Comparison of ENCODE assay signal across 20 cellular contexts in the genomic region with DNA sequence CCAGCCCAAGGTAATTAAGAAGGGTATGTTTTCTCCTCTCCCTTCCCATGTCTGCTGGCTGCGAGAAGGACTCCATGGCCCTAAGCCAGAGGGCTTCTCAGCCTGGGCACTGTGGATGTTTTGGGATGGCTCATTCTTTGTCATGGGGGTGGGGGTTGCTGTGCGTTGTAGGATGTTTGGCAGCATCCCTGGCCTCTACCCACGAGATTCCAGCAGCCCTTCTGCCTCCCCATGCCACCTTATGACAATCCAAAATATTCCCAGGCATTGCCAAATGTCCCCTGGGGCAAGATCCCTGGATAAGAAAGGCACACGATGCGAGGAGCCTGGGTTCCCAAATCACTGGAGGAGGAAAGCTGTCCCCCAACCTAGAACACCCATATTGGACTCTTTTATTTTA. TPM values are rescaled to one million over a fixed set of nuclear protein-coding genes. Genes with fewer than 3 reads are reported as not detected.
A peak's percentile ranks its signal among the peaks of the same experiment; 100 is the strongest.
DNase-seq lines count a peak whose midpoint lies in the region; ATAC-seq lines count a peak whose summit lies in the region.
"Had no signal": no experiment of that assay in that cellular context is flagged by ENCODE, and none has a peak within 500 bp of the region (broad histone marks: within the 10 kb centered on the region; RNA-seq: fewer than 3 reads in every experiment).

No MANE protein-coding gene starts in this region.

- no peak overlapping the region for H3K9ac ChIP-seq in GM23248
- no peak overlapping the region for H3K9ac ChIP-seq in trophoblast cell (ENCODE audit: low read length)
- H3K9ac ChIP-seq: BLaER1 had no signal

- H3K79me1 ChIP-seq in trophoblast cell (ENCODE audit: low read length) = peaks cover 13% of the 10 kb centered on the region

- no peak overlapping the region for H2AK5ac ChIP-seq in trophoblast cell (ENCODE audit: low read length)

- no peaks in the 10 kb centered on the region for H3K79me2 ChIP-seq in GM23248 (ENCODE audit: insufficient read depth)
- H3K79me2 ChIP-seq in trophoblast cell (ENCODE audit: control insufficient read depth, insufficient read depth, low read length, poor library complexity) = peaks cover 2% of the 10 kb centered on the region

- H4K8ac ChIP-seq in trophoblast cell (ENCODE audit: low read depth, low read length) = no peak overlapping the region

- no peak overlapping the region for H4K91ac ChIP-seq in trophoblast cell (ENCODE audit: low read depth, low read length)

- H3K27me3 ChIP-seq in GM23248 (replicated peaks; ENCODE audit: insufficient read depth) (peaks cover 6% of the 10 kb centered on the region; the same call in 1 of the 2 replicates), MG63 (no peaks in the 10 kb centered on the region), trophoblast cell (ENCODE audit: insufficient read depth, low read length) (no peaks in the 10 kb centered on the region)
- H3K27me3 ChIP-seq: BLaER1 had no signal

- ATAC-seq in GM19023 (IDR thresholded peaks at IDR 0.05; ENCODE audit: unreplicated experiment) (no peak), GM21381 (IDR thresholded peaks at IDR 0.05; ENCODE audit: unreplicated experiment) (no peak), HG03135 (IDR thresholded peaks at IDR 0.05; ENCODE audit: unreplicated experiment) (no peak)
- ATAC-seq: CD8-positive, alpha-beta T cell; GM12878 had no signal

- no peak overlapping the region for H3K14ac ChIP-seq in trophoblast cell (ENCODE audit: low read length)

- 32 to 33% methylated on average over 5 of the region's 5 CpGs for WGBS in GM23248 (ENCODE audit: low coverage in 1 of 2, low lambda C conversion rate in 2 of 2, missing lambda C conversion rate in 2 of 2), 2 experiments
- no CpG with 5 or more reads among the region's 5 CpGs for WGBS in trophoblast cell (ENCODE audit: extremely low coverage, insufficient coverage, insufficient read length)

- no peak overlapping the region for H2BK5ac ChIP-seq in trophoblast cell (ENCODE audit: low read depth, low read length, poor library complexity)

- H3K27ac ChIP-seq in GM23248 = no peak overlapping the region
- no peak overlapping the region for H3K27ac ChIP-seq in trophoblast cell (ENCODE audit: low read depth, low read length)
- H3K27ac ChIP-seq: BLaER1, HL-60 had no signal

- no peak overlapping the region for H3K18ac ChIP-seq in trophoblast cell (ENCODE audit: low read length)

- H3K36me3 ChIP-seq in GM23248 (ENCODE audit: low read depth) (no peaks in the 10 kb centered on the region), MG63 (no peaks in the 10 kb centered on the region), trophoblast cell (ENCODE audit: control insufficient read depth in 1 of 2, insufficient read depth in 2 of 2, low read length in 2 of 2) (no peaks in the 10 kb centered on the region)
- H3K36me3 ChIP-seq: BLaER1 had no signal

- no peaks in the 10 kb centered on the region for H3K9me2 ChIP-seq in GM23248 (ENCODE audit: insufficient read depth)

- in situ Hi-C loops in GM23248 (cut with MboI) = no loop called here

- H3K4me2 ChIP-seq in GM23248 (ENCODE audit: unreplicated experiment) (no peak overlapping the region), trophoblast cell (ENCODE audit: low read length) (no peak overlapping the region)
- H3K4me2 ChIP-seq: BLaER1 had no signal

- no peaks in the 10 kb centered on the region for H3F3A ChIP-seq in GM23248 (ENCODE audit: insufficient read depth)

- no peaks in the 10 kb centered on the region for H3K9me3 ChIP-seq in GM23248 (ENCODE audit: low read depth)
- H3K9me3 ChIP-seq in MG63 = no peaks in the 10 kb centered on the region
- H3K9me3 ChIP-seq in trophoblast cell (ENCODE audit: insufficient read depth, low read depth, low read length) = peaks cover 9% of the 10 kb centered on the region

- H2BK12ac ChIP-seq in trophoblast cell (ENCODE audit: low read length) = no peak overlapping the region

- H3K23ac ChIP-seq in trophoblast cell (ENCODE audit: low read length) = peak overlapping the region; percentile 81

- H3K4ac ChIP-seq in trophoblast cell (ENCODE audit: low read depth, low read length) = no peak overlapping the region

- H2AFZ ChIP-seq in GM23248 (no peak overlapping the region), trophoblast cell (ENCODE audit: insufficient read depth, low read length, poor library complexity) (no peak overlapping the region)

- H3K4me1 ChIP-seq in GM23248 (ENCODE audit: insufficient read depth) = 0 out of 2 replicates have a peak, but pooled peaks cover 4% of the 10 kb centered on the region
- peaks cover 16 to 20% of the 10 kb centered on the region in 2 experiments for H3K4me1 ChIP-seq in trophoblast cell (ENCODE audit: control insufficient read depth in 1 of 2, insufficient read depth in 2 of 2, low read length in 2 of 2)

- no peak overlapping the region for H4K12ac ChIP-seq in trophoblast cell (ENCODE audit: low read depth, low read length)

- DNase-seq in GM23248 = peak; percentile 3
- DNase-seq in MG63 = peak; percentile 64
- no peak for DNase-seq in trophoblast cell
- no peak for DNase-seq in GM03348 (ENCODE audit: low spot score)
- DNase-seq: 8988T; Calu3; CD8-positive, alpha-beta T cell; DMS79 treated with DMSO at 0.1 percent for 48 hours; GF-D8; GOT3; H7 had no signal

- no peak overlapping the region for H2BK120ac ChIP-seq in trophoblast cell (ENCODE audit: insufficient read depth, low read length, poor library complexity)

- H3K4me3 ChIP-seq in GM23248 (no peak overlapping the region), MG63 (no peak overlapping the region), trophoblast cell (ENCODE audit: low read depth, low read length) (no peak overlapping the region)
- H3K4me3 ChIP-seq: BLaER1, GM12878 had no signal

- H4K20me1 ChIP-seq in GM23248 (ENCODE audit: insufficient read depth) = no peaks in the 10 kb centered on the region
- H4K20me1 ChIP-seq: BLaER1 had no signal

RNA-seq across cellular contexts. Expression of a gene that starts 36.4 kb away (rescaled TPM):
- total RNA-seq in GM23248 (2014; rRNA removed; shearing (Covaris generic)) = not detected in 2 replicates
- not detected in 2 replicates for polyA plus RNA-seq in GM23248 (2016; fragmentation: Nextera tagmentation; extraction: Ambion mirVana)
- total RNA-seq in MG63 (2014; rRNA removed; shearing (Covaris generic); ENCODE audit: low replicate concordance) = not detected in 2 replicates
- polyA plus RNA-seq in trophoblast cell (2013) = 0.45 and 0.68 TPM in 2 replicates
- total RNA-seq: A673; Calu3; CD8-positive, alpha-beta T cell; GM12878; H7; HT1080 had no signal
- polyA plus RNA-seq: AG04450 had no signal

RNA-seq across cellular contexts. Expression of a gene that starts 59.0 kb away (rescaled TPM):
- 21.9 and 33.5 TPM in 2 replicates for total RNA-seq in GM23248 (2014; rRNA removed; shearing (Covaris generic))
- polyA plus RNA-seq in GM23248 (2016; fragmentation: Nextera tagmentation; extraction: Ambion mirVana) = 44.0 and 49.0 TPM in 2 replicates
- 7.0 and 8.7 TPM in 2 replicates for total RNA-seq in MG63 (2014; rRNA removed; shearing (Covaris generic); ENCODE audit: low replicate concordance)
- 28.2 and 30.2 TPM in 2 replicates for polyA plus RNA-seq in trophoblast cell (2013)

Comparison
In these comparisons a context has a peak if more than half of its experiments do, and no peak if none do; other contexts are left out.
1. DNase-seq: peak in GM23248 (single experiment) and MG63 (single experiment); none in trophoblast cell (0 of 2) and GM03348 (single experiment).